Comparison of ENCODE assay signal across 24 cellular contexts in genomic region chr6:4413073-4413472, GRCh38.
DNase-seq lines count a peak whose midpoint lies in the region; ATAC-seq and TF ChIP-seq lines count a peak whose summit lies in the region.
"Had no signal": no experiment of that assay in that cellular context is flagged by ENCODE, and none has a peak within 500 bp of the region (broad histone marks: within the 10 kb centered on the region; RNA-seq: fewer than 3 reads in every experiment).

No MANE protein-coding gene starts in this region.

- in situ Hi-C loops in IMR-90 (cut with MboI; ENCODE audit: low sequenced_read_pairs) = no loop called here

- H3K36me3 Mint-ChIP-seq in WTC11 = peaks cover 11% of the 10 kb centered on the region
- peaks cover 0 to 5% of the 10 kb centered on the region in 2 donors for H3K36me3 Mint-ChIP-seq in activated T-cell treated with anti-CD3 and anti-CD28 coated beads, Interleukin-2, amount 50 U/mL, for 72 hours (ENCODE audit: insufficient read depth in 2 of 2)
- H3K36me3 Mint-ChIP-seq in activated T-helper 17 cell treated with anti-CD3 and anti-CD28 coated beads, Interleukin-2, amount 50 U/mL, for 72 hours (ENCODE audit: low read depth) = no peaks in the 10 kb centered on the region
- H3K36me3 Mint-ChIP-seq: activated naive CD8-positive, alpha-beta T cell had no signal

- H3K4ac ChIP-seq in IMR-90 (ENCODE audit: low read depth, low read length) = no peak overlapping the region

- no peak overlapping the region for H4K5ac ChIP-seq in IMR-90 (ENCODE audit: low read depth, low read length)

- BruUV-seq in IMR-90 (replicated peaks; lab: Mats Ljungman, UMichigan) = no TSS peak

- H2BK120ac ChIP-seq in IMR-90 (ENCODE audit: low read depth, low read length) = no peak overlapping the region

- H3K4me3 Mint-ChIP-seq in WTC11 = no peak overlapping the region
- no peak overlapping the region for H3K4me3 Mint-ChIP-seq in activated T-cell treated with anti-CD3 and anti-CD28 coated beads, Interleukin-2, amount 50 U/mL, for 72 hours
- no peak overlapping the region for H3K4me3 Mint-ChIP-seq in activated T-helper 17 cell treated with anti-CD3 and anti-CD28 coated beads, Interleukin-2, amount 50 U/mL, for 72 hours
- H3K4me3 Mint-ChIP-seq: activated CD4-positive, alpha-beta T cell treated with anti-CD3 and anti-CD28 coated beads, Interleukin-2, amount 10 ng/mL, durations not matched to agents 7 days and 5 days; activated naive CD8-positive, alpha-beta T cell; B cell; stimulated activated memory B cell treated with anti-CD40 and anti-IgM and Interleukin-4, amounts not matched to agents 10 μg/mL and 1 μg/mL and 100 μg/mL, for 72 hours; T-helper 17 cell had no signal

- DNase-seq in AG20443 (ENCODE audit: low spot score) (peak; percentile 75), IMR-90 (peak; percentile 87), esophagus muscularis mucosa (ENCODE audit: extremely low spot score) (peak; percentile 66), myocyte (ENCODE audit: low read depth) (peak; percentile 40), WTC11 (ENCODE audit: low spot score) (no peak), erythroblast (lab: John Stamatoyannopoulos, UW) (no peak)
- no peak for DNase-seq in activated T-cell treated with anti-CD3 and anti-CD28 coated beads, Interleukin-2, amount 50 U/mL, for 72 hours
- DNase-seq: activated CD4-positive, alpha-beta T cell treated with anti-CD3 and anti-CD28 coated beads, Interleukin-2, amount 10 ng/mL, durations not matched to agents 7 days and 5 days; body of pancreas; cortex of kidney; DMS79 treated with DMSO at 0.1 percent for 48 hours; GOT3; kidney; NCI-H510A treated with DMSO at 0.1 percent for 48 hours; T-helper 17 cell had no signal

- H3K18ac ChIP-seq in IMR-90 (ENCODE audit: low read depth, low read length) = no peak overlapping the region

- H3K9me1 ChIP-seq in IMR-90 (ENCODE audit: insufficient read depth, low read length) = no peaks in the 10 kb centered on the region

- H3K36me3 ChIP-seq in IMR-90 (ENCODE audit: control insufficient read depth, insufficient read depth, low read length) = no peaks in the 10 kb centered on the region
- no peaks in the 10 kb centered on the region for H3K36me3 ChIP-seq in esophagus muscularis mucosa

- CTCF ChIA-PET in IMR-90 (lab: Yijun Ruan, JAX) = no interaction called here
- CTCF ChIA-PET in WTC11 (lab: Charles Lee) = interaction anchor here (0.6 kb wide), 1 partner anchor 590 kb away, joined by 3 read pairs; no protein-coding TSS in a partner anchor

- TF ChIP-seq POLR2A in IMR-90 (IDR thresholded peaks at IDR 0.05; ENCODE audit: low read depth, low read length) = no peak
- no peak for TF ChIP-seq POLR2A in esophagus muscularis mucosa (IDR thresholded peaks at IDR 0.05; ENCODE audit: low read depth)
- TF ChIP-seq POLR2A in erythroblast (IDR thresholded peaks at IDR 0.05; ENCODE audit: low read length) = no peak

- H3K4me1 ChIP-seq in IMR-90 (ENCODE audit: control insufficient read depth, insufficient read depth, low read length) = no peaks in the 10 kb centered on the region
- no peaks in the 10 kb centered on the region for H3K4me1 ChIP-seq in esophagus muscularis mucosa
- H3K4me1 ChIP-seq: body of pancreas had no signal

- peaks cover 4% of the 10 kb centered on the region; the same call in 1 of the 2 replicates for H3K4me1 Mint-ChIP-seq in WTC11
- H3K4me1 Mint-ChIP-seq in activated T-cell treated with anti-CD3 and anti-CD28 coated beads, Interleukin-2, amount 50 U/mL, for 72 hours (ENCODE audit: low read depth) = no peaks in the 10 kb centered on the region
- H3K4me1 Mint-ChIP-seq in activated T-helper 17 cell treated with anti-CD3 and anti-CD28 coated beads, Interleukin-2, amount 50 U/mL, for 72 hours = no peaks in the 10 kb centered on the region
- H3K4me1 Mint-ChIP-seq: activated CD4-positive, alpha-beta T cell treated with anti-CD3 and anti-CD28 coated beads, Interleukin-2, amount 10 ng/mL, durations not matched to agents 7 days and 5 days; T-helper 17 cell had no signal

- peak; percentile 30; the same call in 1 of the 2 replicates for TF ChIP-seq RAD21 in IMR-90 (IDR thresholded peaks at IDR 0.05; ENCODE audit: low read length)

- no peak overlapping the region for H3K23ac ChIP-seq in IMR-90 (ENCODE audit: low read depth, low read length)

- H3K4me3 ChIP-seq in IMR-90 (ENCODE audit: insufficient read depth, low read depth, low read length) = no peak overlapping the region
- no peak overlapping the region for H3K4me3 ChIP-seq in esophagus muscularis mucosa
- H3K4me3 ChIP-seq: body of pancreas, lung, SK-N-MC, smooth muscle cell had no signal

- H2BK15ac ChIP-seq in IMR-90 (ENCODE audit: low read depth, low read length) = no peak overlapping the region

- WGBS in IMR-90 (ENCODE audit: extremely low coverage in 2 of 2, insufficient read length in 1 of 2), 2 experiments = no CpG with 5 or more reads among the region's 3 CpGs
- WGBS in esophagus muscularis mucosa = 63% methylated on average over 3 of the region's 3 CpGs

- no peak overlapping the region for H2AK9ac ChIP-seq in IMR-90 (replicated peaks; ENCODE audit: low read depth, low read length, poor library complexity)

- dilution Hi-C loops in IMR-90 (cut with HindIII; ENCODE audit: low sequenced_read_pairs, unreplicated experiment) = no loop called here

- H3K4me2 ChIP-seq in IMR-90 (ENCODE audit: low read depth, low read length) = no peak overlapping the region
- H3K4me2 ChIP-seq: smooth muscle cell had no signal

- H3K27me3 Mint-ChIP-seq in WTC11 (ENCODE audit: low read depth) = peaks cover 14% of the 10 kb centered on the region
- peaks cover 7% of the 10 kb centered on the region for H3K27me3 Mint-ChIP-seq in activated T-cell treated with anti-CD3 and anti-CD28 coated beads, Interleukin-2, amount 50 U/mL, for 72 hours (ENCODE audit: low read depth)
- H3K27me3 Mint-ChIP-seq in activated T-helper 17 cell treated with anti-CD3 and anti-CD28 coated beads, Interleukin-2, amount 50 U/mL, for 72 hours = peaks cover 14% of the 10 kb centered on the region
- H3K27me3 Mint-ChIP-seq: B cell; stimulated activated memory B cell treated with anti-CD40 and anti-IgM and Interleukin-4, amounts not matched to agents 10 μg/mL and 1 μg/mL and 100 μg/mL, for 72 hours had no signal

- intact Hi-C loops in IMR-90 (cut with micrococcal nuclease) = no loop called here
- intact Hi-C loops in esophagus muscularis mucosa (cut with DNase I) = no loop called here

- no peak overlapping the region for H2AK5ac ChIP-seq in IMR-90 (ENCODE audit: low read depth, low read length)

- no peak overlapping the region for H4K91ac ChIP-seq in IMR-90 (ENCODE audit: insufficient read depth, low read depth, low read length)

- no peak overlapping the region for H3K9ac ChIP-seq in IMR-90 (ENCODE audit: low read depth, low read length)

- H2AFZ ChIP-seq in IMR-90 (replicated peaks; ENCODE audit: low read length, poor library complexity) = no peak overlapping the region

- H3K27ac Mint-ChIP-seq in WTC11 = no peak overlapping the region
- H3K27ac Mint-ChIP-seq in activated T-cell treated with anti-CD3 and anti-CD28 coated beads, Interleukin-2, amount 50 U/mL, for 72 hours = no peak overlapping the region
- no peak overlapping the region for H3K27ac Mint-ChIP-seq in activated T-helper 17 cell treated with anti-CD3 and anti-CD28 coated beads, Interleukin-2, amount 50 U/mL, for 72 hours
- H3K27ac Mint-ChIP-seq: activated CD4-positive, alpha-beta T cell treated with anti-CD3 and anti-CD28 coated beads, Interleukin-2, amount 10 ng/mL, durations not matched to agents 7 days and 5 days; activated naive CD8-positive, alpha-beta T cell; activated T-helper 2 cell treated with anti-CD3 and anti-CD28 coated beads, Interferon-gamma antibody, Interleukin-2, Interleukin-4, amounts not matched to agents 10 μg/mL and 5 μg/mL and 100 μg/mL, durations not matched to agents 14 hours and 24 hours and 36 hours; B cell; stimulated activated memory B cell treated with anti-CD40 and anti-IgM and Interleukin-4, amounts not matched to agents 10 μg/mL and 1 μg/mL and 100 μg/mL, for 72 hours; T-helper 17 cell had no signal

- no peaks in the 10 kb centered on the region for H3K27me3 ChIP-seq in IMR-90 (ENCODE audit: control insufficient read depth, insufficient read depth, low read length)
- no peaks in the 10 kb centered on the region for H3K27me3 ChIP-seq in esophagus muscularis mucosa
- H3K27me3 ChIP-seq: body of pancreas had no signal

- POLR2A ChIA-PET in IMR-90 (lab: Charles Lee; ENCODE audit: unreplicated experiment) (no interaction called here), WTC11 (lab: Charles Lee) (no interaction called here)

- no peak overlapping the region for H2BK20ac ChIP-seq in IMR-90 (ENCODE audit: low read depth, low read length)

- ATAC-seq in IMR-90 (ENCODE audit: low read depth) (peak; percentile 84), WTC11 (no peak)
- no peak for ATAC-seq in activated T-cell treated with anti-CD3 and anti-CD28 coated beads, Interleukin-2, amount 50 U/mL, for 72 hours (replicated peaks in 1 of 2)
- no peak for ATAC-seq in activated T-helper 17 cell treated with anti-CD3 and anti-CD28 coated beads, Interleukin-2, amount 50 U/mL, for 72 hours (replicated peaks)
- ATAC-seq: body of pancreas; stimulated activated memory B cell treated with anti-CD40 and anti-IgM and Interleukin-4, amounts not matched to agents 10 μg/mL and 1 μg/mL and 100 μg/mL, for 72 hours; T-helper 17 cell had no signal

- no peaks in the 10 kb centered on the region for H4K20me1 ChIP-seq in IMR-90 (ENCODE audit: insufficient read depth, low read length)

- H3K56ac ChIP-seq in IMR-90 (ENCODE audit: extremely low read depth, insufficient read depth, low read length) = no peak overlapping the region

- H3K9me3 ChIP-seq in IMR-90 (ENCODE audit: control insufficient read depth, insufficient read depth, low read length) (no peaks in the 10 kb centered on the region), esophagus muscularis mucosa (no peaks in the 10 kb centered on the region)
- H3K9me3 ChIP-seq: body of pancreas had no signal

- no peaks in the 10 kb centered on the region for H3K79me1 ChIP-seq in IMR-90 (ENCODE audit: low read depth in 1 of 2, low read length in 2 of 2)

- no peak overlapping the region for H4K8ac ChIP-seq in IMR-90 (ENCODE audit: low read depth in 2 of 2, low read length in 2 of 2)

- peaks cover 29% of the 10 kb centered on the region for H3K9me3 Mint-ChIP-seq in WTC11
- peaks cover 2 to 3% of the 10 kb centered on the region in 2 donors for H3K9me3 Mint-ChIP-seq in activated T-cell treated with anti-CD3 and anti-CD28 coated beads, Interleukin-2, amount 50 U/mL, for 72 hours
- peaks cover 7% of the 10 kb centered on the region for H3K9me3 Mint-ChIP-seq in activated T-helper 17 cell treated with anti-CD3 and anti-CD28 coated beads, Interleukin-2, amount 50 U/mL, for 72 hours
- H3K9me3 Mint-ChIP-seq: activated T-helper 2 cell treated with anti-CD3 and anti-CD28 coated beads, Interferon-gamma antibody, Interleukin-2, Interleukin-4, amounts not matched to agents 10 μg/mL and 5 μg/mL and 100 μg/mL, durations not matched to agents 14 hours and 24 hours and 36 hours had no signal

- no peak overlapping the region for H3K14ac ChIP-seq in IMR-90 (replicated peaks; ENCODE audit: low read depth, low read length)

- TF ChIP-seq CTCF in IMR-90 (conservative IDR thresholded peaks at IDR 0.05; ENCODE audit: low read depth, low read length) (no peak), esophagus muscularis mucosa (IDR thresholded peaks at IDR 0.05) (no peak), WTC11 (IDR thresholded peaks at IDR 0.05) (no peak)

- TF ChIP-seq EP300 in esophagus muscularis mucosa (IDR thresholded peaks at IDR 0.05) = no peak

- H3K27ac ChIP-seq in IMR-90 (ENCODE audit: insufficient read depth, low read length) = no peak overlapping the region
- H3K27ac ChIP-seq in esophagus muscularis mucosa (replicated peaks in 1 of 4) = no peak overlapping the region
- H3K27ac ChIP-seq: body of pancreas, SK-N-MC, VCaP had no signal

- H2BK5ac ChIP-seq in IMR-90 (ENCODE audit: low read depth, low read length, poor library complexity, severe bottlenecking) = no peak overlapping the region

Comparison
In these comparisons a context has a peak if more than half of its experiments do, and no peak if none do; other contexts are left out.
1. DNase-seq: peak in AG20443 (single experiment), IMR-90 (single experiment), esophagus muscularis mucosa (single experiment) and myocyte (single experiment); none in WTC11 (single experiment), activated T-cell treated with anti-CD3 and anti-CD28 coated beads, Interleukin-2, amount 50 U/mL, for 72 hours (0 of 2) and erythroblast (0 of 2).